Comparison of ENCODE assay signal across 1 cellular context in the genomic region with DNA sequence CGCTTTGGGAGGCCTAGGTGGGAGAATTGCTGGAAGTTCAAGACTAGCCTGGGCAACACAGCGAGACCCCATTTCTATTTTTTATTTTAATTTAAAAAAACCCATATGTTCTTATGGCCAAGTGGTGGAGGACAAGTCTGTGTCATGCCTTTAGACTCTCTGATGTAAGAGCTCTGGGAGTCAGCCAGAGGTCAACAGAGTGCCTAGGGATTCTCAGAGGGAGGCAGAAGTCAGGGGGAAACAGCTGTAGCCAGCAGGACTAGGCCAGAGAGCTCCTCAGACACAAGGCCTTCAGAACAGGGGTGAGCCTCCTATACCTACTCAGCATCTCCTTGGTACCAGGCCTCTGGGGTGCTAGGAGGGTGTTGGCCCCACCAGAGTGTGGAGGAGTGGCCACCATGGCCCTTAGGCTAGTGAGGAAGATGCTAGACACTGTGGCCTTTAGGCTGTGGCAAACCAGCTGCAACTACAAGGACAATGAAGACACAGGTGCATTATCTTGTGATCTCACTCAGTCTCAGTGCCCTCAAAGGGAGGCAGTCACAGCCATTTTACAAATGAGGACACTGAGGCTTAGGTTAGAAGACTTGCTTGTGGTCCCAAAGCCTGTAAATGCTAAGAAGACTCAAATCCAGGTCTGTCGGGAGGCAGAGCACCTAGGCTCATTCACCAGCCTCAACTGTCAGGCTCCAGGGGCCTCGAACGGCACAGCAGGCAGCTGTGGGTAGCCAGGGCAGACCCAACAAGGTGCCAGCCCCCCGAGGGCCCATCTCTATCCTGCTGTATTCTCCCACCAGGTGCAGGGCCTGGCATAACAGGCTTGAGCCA.
TF ChIP-seq lines count a peak whose summit lies in the region.

No MANE protein-coding gene starts in this region.

TF ChIP-seq in HepG2, 621 proteins besides CTCF, POLR2A, EP300 and RAD21:
- no peak for TF ChIP-seq ZNF614 (CRISPR knock-in tag; IDR thresholded peaks at IDR 0.05; ENCODE audit: borderline replicate concordance)
- TF ChIP-seq HCFC1 (IDR thresholded peaks at IDR 0.05; ENCODE audit: low read depth, low read length) = no peak
- peak; percentile 81 for TF ChIP-seq RARA (CRISPR knock-in tag; IDR thresholded peaks at IDR 0.05)
